Comparison of ENCODE assay signal across 15 cellular contexts in genomic region chr2:207153266-207153990, GRCh38. TPM values are rescaled to one million over a fixed set of nuclear protein-coding genes. Genes with fewer than 3 reads are reported as not detected.
DNase-seq lines count a peak whose midpoint lies in the region; ATAC-seq and TF ChIP-seq lines count a peak whose summit lies in the region.
"Had no signal": no experiment of that assay in that cellular context is flagged by ENCODE, and none has a peak within 500 bp of the region (broad histone marks: within the 10 kb centered on the region; RNA-seq: fewer than 3 reads in every experiment).

No MANE protein-coding gene starts in this region.

- peak overlapping the region in 10 of 11 experiments; percentile 1 to 95 (median 16); a peak in 10 of 22 replicates for H3K4me2 ChIP-seq in BLaER1 treated with 17β-estradiol and CSF1 and Interleukin-3, amounts not matched to agents 10 nM and 100 nM
- H3K4me2 ChIP-seq in fibroblast of lung (ENCODE audit: extremely low read depth, insufficient read depth, low read length), result peak overlapping the region; percentile 2

- CTCF ChIA-PET in Panc1 (lab: Charles Lee), result interaction anchor here (0.5 to 0.7 kb wide), 2 partner anchors 269 to 301 kb away, joined by 3 to 4 read pairs; no protein-coding TSS in a partner anchor

- DNase-seq in Panc1 (ENCODE audit: low read depth, low spot score), result no peak
- DNase-seq in fibroblast of lung (ENCODE audit: low read depth in 2 of 2), result no peak
- no peak for DNase-seq in osteocyte (ENCODE audit: extremely low spot score, unreplicated experiment)
- no peak for DNase-seq in RPMI8226
- no peak for DNase-seq in HT-29 (ENCODE audit: low spot score)
- DNase-seq: CD4-positive, CD25-positive, alpha-beta regulatory T cell; NCI-H1105 treated with DMSO at 0.1 percent for 48 hours; NCI-H526 treated with DMSO at 0.1 percent for 48 hours; SHP77; stimulated activated CD4-positive, alpha-beta T cell treated with anti-CD3 and anti-CD28 coated beads, Interleukin-2, amount 100 ng/mL, for 48 hours; stimulated activated naive CD4-positive, alpha-beta T cell had no signal

- H3K36me3 Mint-ChIP-seq in osteocyte (ENCODE audit: unreplicated experiment), result peaks cover 10% of the 10 kb centered on the region

- H3K27ac Mint-ChIP-seq in osteocyte (ENCODE audit: unreplicated experiment), result peak overlapping the region; percentile 81

- H3K4me1 ChIP-seq in BLaER1 treated with 17β-estradiol and CSF1 and Interleukin-3, amounts not matched to agents 10 nM and 100 nM, result peaks cover 8 to 95% (median 23%) of the 10 kb centered on the region in 10 experiments; a peak in 15 of 20 replicates
- peaks cover 28% of the 10 kb centered on the region for H3K4me1 ChIP-seq in Panc1 (ENCODE audit: control insufficient read depth, insufficient read depth, low read length)
- peaks cover 11% of the 10 kb centered on the region for H3K4me1 ChIP-seq in fibroblast of lung (ENCODE audit: control insufficient read depth, extremely low read depth, insufficient read depth, low read length)

- H2AFZ ChIP-seq in fibroblast of lung (ENCODE audit: low read length), result no peak overlapping the region

- H3K4me3 Mint-ChIP-seq in osteocyte (ENCODE audit: unreplicated experiment), result peak overlapping the region; percentile 1

- no peaks in the 10 kb centered on the region for H3K27me3 ChIP-seq in BLaER1 treated with 17β-estradiol and CSF1 and Interleukin-3, amounts not matched to agents 10 nM and 100 nM
- H3K27me3 ChIP-seq in Panc1 (ENCODE audit: control insufficient read depth, insufficient read depth, low read length) (no peaks in the 10 kb centered on the region), fibroblast of lung (ENCODE audit: control insufficient read depth, insufficient read depth, low read length) (no peaks in the 10 kb centered on the region)

- intact Hi-C loops in Panc1 (cut with micrococcal nuclease; ENCODE audit: unreplicated experiment), result no loop called here

- H3K9me3 Mint-ChIP-seq in osteocyte (ENCODE audit: unreplicated experiment), result no peaks in the 10 kb centered on the region
- H3K9me3 Mint-ChIP-seq: CD4-positive, CD25-positive, alpha-beta regulatory T cell had no signal

- in situ Hi-C loops in Panc1 (cut with HindIII; ENCODE audit: low pct_unique_long_range_greater_than_20kb, low sequenced_read_pairs), result no loop called here

- peaks cover 95% of the 10 kb centered on the region for H3K4me1 Mint-ChIP-seq in osteocyte (ENCODE audit: unreplicated experiment)

- no TSS peak for BruUV-seq in Panc1 (replicated peaks; lab: Mats Ljungman, UMichigan)

- no peak overlapping the region for H3K4me3 ChIP-seq in BLaER1 treated with 17β-estradiol and CSF1 and Interleukin-3, amounts not matched to agents 10 nM and 100 nM
- H3K4me3 ChIP-seq in Panc1 (ENCODE audit: low read depth in 2 of 2, low read length in 2 of 2) (no peak overlapping the region), fibroblast of lung (replicated peaks in 1 of 4; ENCODE audit: control extremely low read depth in 1 of 4, insufficient read depth in 1 of 4, low read depth in 3 of 4, low read length in 4 of 4) (no peak overlapping the region)

- ATAC-seq in Panc1, result no peak
- no peak for ATAC-seq in HG03108 (IDR thresholded peaks at IDR 0.05; ENCODE audit: unreplicated experiment)
- no peak for ATAC-seq in HG03469 (IDR thresholded peaks at IDR 0.05; ENCODE audit: unreplicated experiment)
- ATAC-seq: left lobe of liver had no signal

- H3K79me2 ChIP-seq in fibroblast of lung (ENCODE audit: control insufficient read depth, insufficient read depth, low read length), result peaks cover 96% of the 10 kb centered on the region

- no peaks in the 10 kb centered on the region for H3K27me3 Mint-ChIP-seq in osteocyte (ENCODE audit: unreplicated experiment)
- H3K27me3 Mint-ChIP-seq: CD4-positive, CD25-positive, alpha-beta regulatory T cell had no signal

- no peaks in the 10 kb centered on the region for H3K36me3 ChIP-seq in BLaER1 treated with 17β-estradiol and CSF1 and Interleukin-3, amounts not matched to agents 10 nM and 100 nM
- H3K36me3 ChIP-seq in Panc1 (ENCODE audit: control insufficient read depth, insufficient read depth, low read length) (no peaks in the 10 kb centered on the region), fibroblast of lung (ENCODE audit: control insufficient read depth, insufficient read depth, low read length) (no peaks in the 10 kb centered on the region)

- TF ChIP-seq CTCF in Panc1 (IDR thresholded peaks at IDR 0.05), result no peak
- no peak for TF ChIP-seq CTCF in fibroblast of lung (conservative IDR thresholded peaks at IDR 0.05 in 1 of 2, IDR thresholded peaks at IDR 0.05 in 1 of 2; ENCODE audit: low read depth in 1 of 2, low read length in 2 of 2)
- TF ChIP-seq CTCF in osteocyte (IDR thresholded peaks at IDR 0.05), result no peak

- H3K27ac ChIP-seq in BLaER1 treated with 17β-estradiol and CSF1 and Interleukin-3, amounts not matched to agents 10 nM and 100 nM, result no peak overlapping the region
- peak overlapping the region; percentile 64 for H3K27ac ChIP-seq in Panc1 (ENCODE audit: low read length)
- no peak overlapping the region for H3K27ac ChIP-seq in fibroblast of lung (ENCODE audit: insufficient read depth, low read length)

- no peaks in the 10 kb centered on the region for H3K9me3 ChIP-seq in BLaER1 treated with 17β-estradiol and CSF1 and Interleukin-3, amounts not matched to agents 10 nM and 100 nM (replicated peaks in 1 of 11)
- H3K9me3 ChIP-seq in Panc1 (ENCODE audit: control insufficient read depth, insufficient read depth, low read depth, low read length) (no peaks in the 10 kb centered on the region), fibroblast of lung (ENCODE audit: control insufficient read depth, insufficient read depth, low read depth, low read length) (no peaks in the 10 kb centered on the region)

- H3K9ac ChIP-seq in BLaER1 treated with 17β-estradiol and CSF1 and Interleukin-3, amounts not matched to agents 10 nM and 100 nM, result no peak overlapping the region
- H3K9ac ChIP-seq in fibroblast of lung (ENCODE audit: insufficient read depth, low read length), result no peak overlapping the region

- H4K20me1 ChIP-seq in BLaER1 treated with 17β-estradiol and CSF1 and Interleukin-3, amounts not matched to agents 10 nM and 100 nM, result no peaks in the 10 kb centered on the region
- H4K20me1 ChIP-seq in fibroblast of lung (ENCODE audit: control insufficient read depth, extremely low read depth, insufficient read depth, low read length), result no peaks in the 10 kb centered on the region

- POLR2A ChIA-PET in Panc1 (lab: Charles Lee), result no interaction called here

RNA-seq across cellular contexts. Expression of gene KLF7, which starts 12.3 kb away (rescaled TPM):
- total RNA-seq in Panc1 (2021; ENCODE audit: unreplicated experiment) (17.1 TPM), fibroblast of lung (11.3 and 12.9 TPM in 2 replicates), osteocyte (36.7 and 39.8 TPM in 2 replicates)
- 9.4 TPM for polyA plus RNA-seq in Panc1 (2012; ENCODE audit: insufficient read length)
- polyA plus RNA-seq in fibroblast of lung, result 15.4 and 21.0 TPM in 2 replicates
- 7.7 and 15.8 TPM in 2 replicates for polyA plus RNA-seq in fibroblast of lung (2012)
- polyA minus RNA-seq in fibroblast of lung (ENCODE audit: low replicate concordance), result 101 and 108 TPM in 2 replicates
- total RNA-seq in HT-29 (2014; rRNA removed; shearing (Covaris generic)), result 0.03 TPM in 1 of 2 replicates, not detected in the other

Comparison
In these comparisons a context has a peak if more than half of its experiments do, and no peak if none do; other contexts are left out.
1. RNA of gene KLF7, which starts 12.3 kb away (total RNA-seq): 36.7 to 39.8 TPM in osteocyte, 17.1 TPM in Panc1 (single experiment) and 11.3 to 12.9 TPM in fibroblast of lung; 0.03 TPM in HT-29; every median in the first group is over 10 times any median in the second.